Comparison of ENCODE assay signal across 1 cellular context in the genomic region with DNA sequence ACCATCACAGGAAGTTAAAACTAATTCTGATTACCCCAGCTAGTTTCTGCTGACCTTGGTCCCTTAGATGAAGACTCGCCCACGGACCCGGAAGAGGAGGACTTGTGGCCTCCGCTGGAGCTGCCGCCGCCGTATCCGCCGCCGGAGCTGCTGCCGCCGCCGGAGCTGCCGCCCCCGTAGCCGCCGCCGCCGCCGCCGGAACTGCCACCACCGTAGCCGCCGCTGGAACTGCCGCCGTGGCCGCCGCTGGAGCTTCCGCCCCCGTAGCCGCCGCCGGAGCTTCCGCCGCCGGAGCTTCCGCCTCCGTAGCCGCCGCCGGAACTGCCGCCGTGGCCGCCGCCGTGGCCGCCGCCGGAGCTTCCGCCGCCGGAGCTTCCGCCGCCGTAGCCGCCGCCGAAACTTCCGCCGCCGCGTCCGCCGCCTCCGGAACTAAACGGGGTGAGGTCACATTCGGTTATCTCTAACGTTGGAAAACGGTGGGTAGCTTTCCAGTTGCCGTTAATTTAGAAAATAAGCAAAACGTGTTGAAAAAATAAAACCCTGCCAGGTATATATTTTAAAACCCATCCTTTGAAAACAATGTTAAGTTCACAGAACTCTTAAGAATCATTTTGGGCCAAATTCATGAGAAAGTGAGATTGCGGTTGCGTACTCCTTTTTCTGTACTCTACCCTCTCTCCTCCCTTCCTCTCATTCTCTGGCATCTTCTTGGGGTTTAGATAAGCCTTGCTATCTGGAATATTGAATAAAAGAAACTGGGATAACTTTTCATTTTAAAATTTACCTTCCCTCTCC.
TF ChIP-seq lines count a peak whose summit lies in the region.

No MANE protein-coding gene starts in this region.

TF ChIP-seq in K562, 482 proteins besides CTCF, POLR2A, EP300 and RAD21 (continued from another document):
- TF ChIP-seq, protein P1, sequence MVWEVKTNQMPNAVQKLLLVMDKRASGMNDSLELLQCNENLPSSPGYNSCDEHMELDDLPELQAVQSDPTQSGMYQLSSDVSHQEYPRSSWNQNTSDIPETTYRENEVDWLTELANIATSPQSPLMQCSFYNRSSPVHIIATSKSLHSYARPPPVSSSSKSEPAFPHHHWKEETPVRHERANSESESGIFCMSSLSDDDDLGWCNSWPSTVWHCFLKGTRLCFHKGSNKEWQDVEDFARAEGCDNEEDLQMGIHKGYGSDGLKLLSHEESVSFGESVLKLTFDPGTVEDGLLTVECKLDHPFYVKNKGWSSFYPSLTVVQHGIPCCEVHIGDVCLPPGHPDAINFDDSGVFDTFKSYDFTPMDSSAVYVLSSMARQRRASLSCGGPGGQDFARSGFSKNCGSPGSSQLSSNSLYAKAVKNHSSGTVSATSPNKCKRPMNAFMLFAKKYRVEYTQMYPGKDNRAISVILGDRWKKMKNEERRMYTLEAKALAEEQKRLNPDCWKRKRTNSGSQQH (CRISPR knock-in tag; IDR thresholded peaks at IDR 0.05): no peak
- TF ChIP-seq EGR1 (conservative IDR thresholded peaks at IDR 0.05) (peak; percentile 61; the same call in 1 of the 2 replicates), ZNF407 (IDR thresholded peaks at IDR 0.05; ENCODE audit: low read depth) (no peak), ZNF644 (tag; IDR thresholded peaks at IDR 0.05; ENCODE audit: low read depth) (no peak), CCNT2 (IDR thresholded peaks at IDR 0.05; ENCODE audit: borderline replicate concordance, extremely low read depth, insufficient read length, low read depth, low read length) (peak; percentile 60), WHSC1 (IDR thresholded peaks at IDR 0.05; ENCODE audit: low read length) (no peak), ZKSCAN1 (IDR thresholded peaks at IDR 0.05; ENCODE audit: low read depth, low read length) (no peak), ZNF586 (CRISPR knock-in tag; conservative IDR thresholded peaks at IDR 0.05) (peak; percentile 83; the same call in 1 of the 2 replicates), SOX6 (IDR thresholded peaks at IDR 0.05) (peak; percentile 8; the same call in 1 of the 2 replicates), CEBPG (CRISPR knock-in tag; IDR thresholded peaks at IDR 0.05) (no peak), CEBPG (tag; conservative IDR thresholded peaks at IDR 0.05 in 1 of 2, IDR thresholded peaks at IDR 0.05 in 1 of 2) (no peak), HNRNPL (IDR thresholded peaks at IDR 0.05; ENCODE audit: low read depth, low read length) (0 out of 2 replicates have a peak, but pooled peaks have one; percentile 20), FOXM1 (IDR thresholded peaks at IDR 0.05; ENCODE audit: low read depth) (peak; percentile 61), FOXM1 (CRISPR knock-in tag; IDR thresholded peaks at IDR 0.05; ENCODE audit: low read depth) (no peak), ADNP (tag; IDR thresholded peaks at IDR 0.05) (no peak), ELF2 (CRISPR knock-in tag; IDR thresholded peaks at IDR 0.05) (peak; percentile 40; the same call in 1 of the 2 replicates), ZNF444 (CRISPR knock-in tag; IDR thresholded peaks at IDR 0.05) (no peak)
